In genomic region chr12:114662512-114663177, GRCh38 we compare ENCODE assay signal across 1 cellular context.
TF ChIP-seq lines count a peak whose summit lies in the region.

No MANE protein-coding gene starts in this region.

TF ChIP-seq in SK-N-SH, 30 proteins besides CTCF, POLR2A, EP300 and RAD21 (continued from another document):
- no peak for TF ChIP-seq USF2 (IDR thresholded peaks at IDR 0.05; ENCODE audit: borderline replicate concordance, low read depth, low read length)
- TF ChIP-seq MAX (IDR thresholded peaks at IDR 0.05; ENCODE audit: low read depth) = no peak
- TF ChIP-seq MXI1 (IDR thresholded peaks at IDR 0.05; ENCODE audit: low read depth, low read length) = no peak
- TF ChIP-seq IRF3 (IDR thresholded peaks at IDR 0.05; ENCODE audit: low read depth, low read length) = no peak
- TF ChIP-seq NFIC (IDR thresholded peaks at IDR 0.05; ENCODE audit: borderline replicate concordance) = no peak
- no peak for TF ChIP-seq NRF1 (IDR thresholded peaks at IDR 0.05; ENCODE audit: low read depth, low read length)
- 0 out of 2 replicates have a peak, but pooled peaks have one; percentile 54 for TF ChIP-seq TEAD4 (IDR thresholded peaks at IDR 0.05; ENCODE audit: borderline replicate concordance, insufficient read depth)
- no peak for TF ChIP-seq RXRA (IDR thresholded peaks at IDR 0.05; ENCODE audit: borderline replicate concordance, low read depth)
- no peak for TF ChIP-seq RFX5 (IDR thresholded peaks at IDR 0.05; ENCODE audit: low read length)
- peak; percentile 28 for TF ChIP-seq CHD2 (IDR thresholded peaks at IDR 0.05; ENCODE audit: low read length, partially characterized antibody)
- no peak for TF ChIP-seq GATA2 (CRISPR knock-in tag; IDR thresholded peaks at IDR 0.05)
- peak; percentile 87 for TF ChIP-seq FOSL2 (IDR thresholded peaks at IDR 0.05; ENCODE audit: borderline replicate concordance, low read depth)
TF ChIP-seq in SK-N-SH: peak in this region for 11.
